9 cellular contexts compared by ENCODE assay signal in the genomic region with DNA sequence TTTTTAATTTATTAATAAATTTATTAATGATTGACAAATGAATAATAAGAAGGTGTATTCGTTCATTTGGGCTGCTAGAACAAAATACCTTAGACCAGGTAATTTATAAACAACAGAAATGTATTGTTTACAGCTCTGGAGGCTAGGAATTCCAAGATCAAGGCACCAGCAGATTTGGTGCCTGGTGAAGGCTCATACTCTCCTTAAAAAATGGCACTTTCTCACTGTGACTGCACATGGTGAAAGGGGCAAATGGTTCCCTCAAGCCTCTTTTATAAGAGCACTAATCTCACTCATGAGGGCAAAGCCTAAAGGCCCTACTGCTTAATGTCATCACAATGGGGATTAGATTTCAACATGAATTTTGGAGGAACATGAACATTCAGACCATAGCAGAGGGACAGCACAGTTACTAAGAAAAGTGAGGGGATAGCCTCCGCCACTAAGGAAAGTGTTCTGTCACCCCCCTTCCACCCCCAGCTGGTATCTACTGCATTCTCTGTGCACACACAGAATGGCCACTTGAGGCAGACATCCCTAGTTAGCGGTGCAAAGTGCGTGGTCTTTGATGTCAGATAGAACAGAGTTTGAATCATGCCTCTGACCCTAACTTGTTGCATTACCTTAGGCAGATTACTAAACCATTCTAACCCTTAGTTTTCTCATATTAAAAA. TPM values are rescaled to one million over a fixed set of nuclear protein-coding genes. Genes with fewer than 3 reads are reported as not detected.
DNase-seq lines count a peak whose midpoint lies in the region; ATAC-seq and TF ChIP-seq lines count a peak whose summit lies in the region.
"Had no signal": no experiment of that assay in that cellular context is flagged by ENCODE, and none has a peak within 500 bp of the region (broad histone marks: within the 10 kb centered on the region; RNA-seq: fewer than 3 reads in every experiment).

No MANE protein-coding gene starts in this region.

- TF ChIP-seq CTCF in neural cell (IDR thresholded peaks at IDR 0.05; ENCODE audit: poor library complexity, severe bottlenecking) = peak; percentile 41

- CTCF ChIA-PET in activated CD4-positive, alpha-beta T cell treated with anti-CD3 and anti-CD28 coated beads for 36 hours (lab: Charles Lee) = interaction anchor here (0.6 to 1.0 kb wide), 4 partner anchors 54 to 960 kb away, joined by 3 to 4 read pairs (median 3); no protein-coding TSS in a partner anchor
- CTCF ChIA-PET in activated CD4-positive, alpha-beta memory T cell treated with anti-CD3 and anti-CD28 coated beads for 36 hours (lab: Charles Lee) = interaction anchor here (0.9 to 1.3 kb wide), 2 partner anchors 73 to 380 kb away, joined by 3 to 4 read pairs; no protein-coding TSS in a partner anchor

- no peaks in the 10 kb centered on the region for H3K9me3 Mint-ChIP-seq in activated CD4-positive, alpha-beta T cell treated with anti-CD3 and anti-CD28 coated beads for 36 hours (ENCODE audit: low read depth)
- H3K9me3 Mint-ChIP-seq in activated CD4-positive, alpha-beta memory T cell treated with anti-CD3 and anti-CD28 coated beads for 36 hours = no peaks in the 10 kb centered on the region
- no peaks in the 10 kb centered on the region for H3K9me3 Mint-ChIP-seq in activated T-helper 1 cell treated with anti-CD3 and anti-CD28 coated beads, Interleukin-12 subunit alpha, Interleukin-12 subunit beta, Interleukin-2, Interleukin-4 antibody, amounts not matched to agents 30 ng/mL and 10 ng/mL and 1 ng/mL, durations not matched to agents 14 hours and 24 hours and 36 hours

- no peak for TF ChIP-seq RAD21 in neural cell (conservative IDR thresholded peaks at IDR 0.05)

- no peak overlapping the region for H3K9ac ChIP-seq in neural cell (ENCODE audit: low read length)

- intact Hi-C loops in activated CD4-positive, alpha-beta T cell treated with anti-CD3 and anti-CD28 coated beads for 36 hours (cut with DNase I, micrococcal nuclease) = loop anchor here in 1 of 2 experiments (5.0 kb wide), 1 partner anchor 38 kb away; no protein-coding TSS in a partner anchor
- intact Hi-C loops in activated CD4-positive, alpha-beta memory T cell treated with anti-CD3 and anti-CD28 coated beads for 36 hours (cut with micrococcal nuclease) = no loop called here
- intact Hi-C loops in activated T-helper 1 cell treated with anti-CD3 and anti-CD28 coated beads, Interleukin-12 subunit alpha, Interleukin-12 subunit beta, Interleukin-2, Interleukin-4 antibody, amounts not matched to agents 30 ng/mL and 10 ng/mL and 1 ng/mL, durations not matched to agents 14 hours and 24 hours and 36 hours (cut with micrococcal nuclease) = loop anchor here (2.0 to 5.0 kb wide), 2 partner anchors 47 to 72 kb away; partner anchors contain the start of genes CEP295 and SMCO4
- intact Hi-C loops in posterior vena cava (cut with DNase I) = no loop called here

- no peak overlapping the region for H3K4me2 ChIP-seq in neural cell (ENCODE audit: low read length)

- no peaks in the 10 kb centered on the region for H4K20me1 ChIP-seq in neural cell (ENCODE audit: insufficient read depth)

- no peaks in the 10 kb centered on the region for H3K27me3 ChIP-seq in neural cell (ENCODE audit: insufficient read depth, low read depth, low read length)

- H3K27ac ChIP-seq in neural cell (ENCODE audit: low read length) = no peak overlapping the region

- DNase-seq in activated CD4-positive, alpha-beta T cell treated with anti-CD3 and anti-CD28 coated beads for 36 hours = peak; percentile 54
- DNase-seq in activated CD4-positive, alpha-beta T cell treated with anti-CD3 and anti-CD28 coated beads, Interleukin-2, amount 50 U/mL, for 4 hours = no peak
- DNase-seq in activated CD4-positive, alpha-beta memory T cell treated with anti-CD3 and anti-CD28 coated beads for 36 hours = peak; percentile 44
- no peak for DNase-seq in NCI-H2029 treated with DMSO at 0.1 percent for 48 hours (lab: John Stamatoyannopoulos, UW)
- no peak for DNase-seq in activated T-helper 1 cell treated with anti-CD3 and anti-CD28 coated beads, Interleukin-12 subunit alpha, Interleukin-12 subunit beta, Interleukin-2, Interleukin-4 antibody, amounts not matched to agents 30 ng/mL and 10 ng/mL and 1 ng/mL, durations not matched to agents 14 hours and 24 hours and 36 hours (ENCODE audit: low spot score)
- no peak for DNase-seq in posterior vena cava (ENCODE audit: low spot score)

- no peak overlapping the region for H2AFZ ChIP-seq in neural cell (ENCODE audit: low read depth, low read length)

- no peaks in the 10 kb centered on the region for H3K9me3 ChIP-seq in neural cell (ENCODE audit: low read length)
- H3K9me3 ChIP-seq: HAP-1 had no signal

- no peak overlapping the region for H3K4me3 ChIP-seq in neural cell (ENCODE audit: low read length)
- H3K4me3 ChIP-seq: HAP-1 had no signal

- H3K4me3 Mint-ChIP-seq in activated CD4-positive, alpha-beta T cell treated with anti-CD3 and anti-CD28 coated beads for 36 hours = no peak overlapping the region
- no peak overlapping the region for H3K4me3 Mint-ChIP-seq in activated CD4-positive, alpha-beta memory T cell treated with anti-CD3 and anti-CD28 coated beads for 36 hours
- no peak overlapping the region for H3K4me3 Mint-ChIP-seq in activated T-helper 1 cell treated with anti-CD3 and anti-CD28 coated beads, Interleukin-12 subunit alpha, Interleukin-12 subunit beta, Interleukin-2, Interleukin-4 antibody, amounts not matched to agents 30 ng/mL and 10 ng/mL and 1 ng/mL, durations not matched to agents 14 hours and 24 hours and 36 hours

- H3K4me1 Mint-ChIP-seq in activated CD4-positive, alpha-beta T cell treated with anti-CD3 and anti-CD28 coated beads for 36 hours = no peaks in the 10 kb centered on the region
- H3K4me1 Mint-ChIP-seq in activated CD4-positive, alpha-beta memory T cell treated with anti-CD3 and anti-CD28 coated beads for 36 hours (ENCODE audit: low read depth) = no peaks in the 10 kb centered on the region
- no peaks in the 10 kb centered on the region for H3K4me1 Mint-ChIP-seq in activated T-helper 1 cell treated with anti-CD3 and anti-CD28 coated beads, Interleukin-12 subunit alpha, Interleukin-12 subunit beta, Interleukin-2, Interleukin-4 antibody, amounts not matched to agents 30 ng/mL and 10 ng/mL and 1 ng/mL, durations not matched to agents 14 hours and 24 hours and 36 hours (ENCODE audit: low read depth)

- POLR2A ChIA-PET in activated CD4-positive, alpha-beta T cell treated with anti-CD3 and anti-CD28 coated beads for 36 hours (lab: Charles Lee) = no interaction called here
- POLR2A ChIA-PET in activated CD4-positive, alpha-beta memory T cell treated with anti-CD3 and anti-CD28 coated beads for 36 hours (lab: Charles Lee) = no interaction called here

- no peaks in the 10 kb centered on the region for H3K36me3 Mint-ChIP-seq in activated CD4-positive, alpha-beta T cell treated with anti-CD3 and anti-CD28 coated beads for 36 hours (ENCODE audit: low read depth)
- no peaks in the 10 kb centered on the region for H3K36me3 Mint-ChIP-seq in activated CD4-positive, alpha-beta memory T cell treated with anti-CD3 and anti-CD28 coated beads for 36 hours
- H3K36me3 Mint-ChIP-seq in activated T-helper 1 cell treated with anti-CD3 and anti-CD28 coated beads, Interleukin-12 subunit alpha, Interleukin-12 subunit beta, Interleukin-2, Interleukin-4 antibody, amounts not matched to agents 30 ng/mL and 10 ng/mL and 1 ng/mL, durations not matched to agents 14 hours and 24 hours and 36 hours (ENCODE audit: low read depth) = no peaks in the 10 kb centered on the region

- H3K36me3 ChIP-seq in neural cell (ENCODE audit: insufficient read depth, low read length) = no peaks in the 10 kb centered on the region
- H3K36me3 ChIP-seq: HAP-1 had no signal

- peak; percentile 81 for ATAC-seq in activated CD4-positive, alpha-beta T cell treated with anti-CD3 and anti-CD28 coated beads for 36 hours
- peak; percentile 56 for ATAC-seq in HG03175 (IDR thresholded peaks at IDR 0.05; ENCODE audit: unreplicated experiment)

- no peak for TF ChIP-seq EP300 in neural cell (conservative IDR thresholded peaks at IDR 0.05; ENCODE audit: poor library complexity, severe bottlenecking)

- peaks cover 2% of the 10 kb centered on the region for H3K27me3 Mint-ChIP-seq in activated CD4-positive, alpha-beta T cell treated with anti-CD3 and anti-CD28 coated beads for 36 hours
- peaks cover 5% of the 10 kb centered on the region for H3K27me3 Mint-ChIP-seq in activated CD4-positive, alpha-beta memory T cell treated with anti-CD3 and anti-CD28 coated beads for 36 hours
- peaks cover 2% of the 10 kb centered on the region for H3K27me3 Mint-ChIP-seq in activated T-helper 1 cell treated with anti-CD3 and anti-CD28 coated beads, Interleukin-12 subunit alpha, Interleukin-12 subunit beta, Interleukin-2, Interleukin-4 antibody, amounts not matched to agents 30 ng/mL and 10 ng/mL and 1 ng/mL, durations not matched to agents 14 hours and 24 hours and 36 hours (ENCODE audit: insufficient read depth)

- no peaks in the 10 kb centered on the region for H3K9me2 ChIP-seq in neural cell (ENCODE audit: insufficient read depth, low read length)

- H3F3A ChIP-seq in neural cell (ENCODE audit: insufficient read depth, low read length, poor library complexity, severe bottlenecking) = no peaks in the 10 kb centered on the region

- H3K27ac Mint-ChIP-seq in activated CD4-positive, alpha-beta T cell treated with anti-CD3 and anti-CD28 coated beads for 36 hours = no peak overlapping the region
- H3K27ac Mint-ChIP-seq in activated CD4-positive, alpha-beta memory T cell treated with anti-CD3 and anti-CD28 coated beads for 36 hours = no peak overlapping the region
- no peak overlapping the region for H3K27ac Mint-ChIP-seq in activated T-helper 1 cell treated with anti-CD3 and anti-CD28 coated beads, Interleukin-12 subunit alpha, Interleukin-12 subunit beta, Interleukin-2, Interleukin-4 antibody, amounts not matched to agents 30 ng/mL and 10 ng/mL and 1 ng/mL, durations not matched to agents 14 hours and 24 hours and 36 hours

- no peaks in the 10 kb centered on the region for H3K79me2 ChIP-seq in neural cell (replicated peaks; ENCODE audit: insufficient read depth, low read length)

TF ChIP-seq in neural cell, 6 proteins besides CTCF, POLR2A, EP300 and RAD21:
- TF ChIP-seq MXI1 (conservative IDR thresholded peaks at IDR 0.05; ENCODE audit: poor library complexity, severe bottlenecking) = no peak
TF ChIP-seq in neural cell: peak in this region for 0.

RNA-seq across cellular contexts. Expression of gene CEP295, which starts 47.2 kb away (rescaled TPM):
- 10 to 100 TPM; 34.8 to 43.2 TPM for total RNA-seq in activated CD4-positive, alpha-beta T cell treated with anti-CD3 and anti-CD28 coated beads for 36 hours
- 10 to 100 TPM; 28.0 to 28.4 TPM for total RNA-seq in activated CD4-positive, alpha-beta memory T cell treated with anti-CD3 and anti-CD28 coated beads for 36 hours
- 21.2 and 24.0 TPM in 2 replicates for polyA plus RNA-seq in neural cell
- 45.3 and 58.3 TPM in 2 replicates for polyA minus RNA-seq in neural cell
- 29.4 and 29.7 TPM in 2 replicates for total RNA-seq in activated T-helper 1 cell treated with anti-CD3 and anti-CD28 coated beads, Interleukin-12 subunit alpha, Interleukin-12 subunit beta, Interleukin-2, Interleukin-4 antibody, amounts not matched to agents 30 ng/mL and 10 ng/mL and 1 ng/mL, durations not matched to agents 14 hours and 24 hours and 36 hours
- 1 to 10 TPM; 8.0 to 9.1 TPM for total RNA-seq in posterior vena cava

Comparison
In these comparisons a context has a peak if more than half of its experiments do, and no peak if none do; other contexts are left out.
1. DNase-seq: peak in activated CD4-positive, alpha-beta T cell treated with anti-CD3 and anti-CD28 coated beads for 36 hours (single experiment) and activated CD4-positive, alpha-beta memory T cell treated with anti-CD3 and anti-CD28 coated beads for 36 hours (single experiment); none in activated CD4-positive, alpha-beta T cell treated with anti-CD3 and anti-CD28 coated beads, Interleukin-2, amount 50 U/mL, for 4 hours (0 of 2), NCI-H2029 treated with DMSO at 0.1 percent for 48 hours (single experiment), activated T-helper 1 cell treated with anti-CD3 and anti-CD28 coated beads, Interleukin-12 subunit alpha, Interleukin-12 subunit beta, Interleukin-2, Interleukin-4 antibody, amounts not matched to agents 30 ng/mL and 10 ng/mL and 1 ng/mL, durations not matched to agents 14 hours and 24 hours and 36 hours (single experiment) and posterior vena cava (single experiment).